17 cellular contexts compared by ENCODE assay signal in genomic region chr21:14487490-14488432, GRCh38. TPM values are rescaled to one million over a fixed set of nuclear protein-coding genes. Genes with fewer than 3 reads are reported as not detected.
A peak's percentile ranks its signal among the peaks of the same experiment; 100 is the strongest.
DNase-seq lines count a peak whose midpoint lies in the region; ATAC-seq and TF ChIP-seq lines count a peak whose summit lies in the region.
"Had no signal": no experiment of that assay in that cellular context is flagged by ENCODE, and none has a peak within 500 bp of the region (broad histone marks: within the 10 kb centered on the region; RNA-seq: fewer than 3 reads in every experiment).

No MANE protein-coding gene starts in this region.

- peaks cover 48% of the 10 kb centered on the region for H3K36me3 Mint-ChIP-seq in natural killer cell treated with Interleukin-12 subunit alpha and Interleukin-12 subunit beta and Interleukin-15 and Interleukin-18, amount 100 ng/mL, for 72 hours
- no peaks in the 10 kb centered on the region for H3K36me3 Mint-ChIP-seq in natural killer cell
- H3K36me3 Mint-ChIP-seq in T-cell = peaks cover 42% of the 10 kb centered on the region
- H3K36me3 Mint-ChIP-seq in central memory CD8-positive, alpha-beta T cell (ENCODE audit: insufficient read depth) = peaks cover 13% of the 10 kb centered on the region
- no peaks in the 10 kb centered on the region for H3K36me3 Mint-ChIP-seq in mesothelial cell of epicardium

- ATAC-seq in natural killer cell treated with Interleukin-12 subunit alpha and Interleukin-12 subunit beta and Interleukin-15 and Interleukin-18, amount 100 ng/mL, for 72 hours = peak; percentile 50 to 66
- ATAC-seq in natural killer cell (no peak), T-cell (replicated peaks in 1 of 4) (no peak), heart left ventricle (no peak)
- ATAC-seq in central memory CD8-positive, alpha-beta T cell (replicated peaks; ENCODE audit: extremely low read depth, poor library complexity, severe bottlenecking) = no peak

- H3K4me3 ChIP-seq in heart left ventricle = no peak overlapping the region
- H3K4me3 ChIP-seq: thyroid gland had no signal

- CTCF ChIA-PET in T-cell (lab: Charles Lee) = no interaction called here

- TF ChIP-seq CTCF in natural killer cell (IDR thresholded peaks at IDR 0.05) = no peak
- no peak for TF ChIP-seq CTCF in mesothelial cell of epicardium (IDR thresholded peaks at IDR 0.05; ENCODE audit: unreplicated experiment)
- no peak for TF ChIP-seq CTCF in heart left ventricle (IDR thresholded peaks at IDR 0.05)

- H3K27ac ChIP-seq in heart left ventricle = no peak overlapping the region
- H3K27ac ChIP-seq: thyroid gland had no signal

- H3K27me3 Mint-ChIP-seq in natural killer cell treated with Interleukin-12 subunit alpha and Interleukin-12 subunit beta and Interleukin-15 and Interleukin-18, amount 100 ng/mL, for 72 hours = no peaks in the 10 kb centered on the region
- H3K27me3 Mint-ChIP-seq in natural killer cell (ENCODE audit: low read depth in 2 of 2) (no peaks in the 10 kb centered on the region), T-cell (no peaks in the 10 kb centered on the region), mesothelial cell of epicardium (ENCODE audit: low read depth) (peaks cover 2% of the 10 kb centered on the region)
- no peaks in the 10 kb centered on the region for H3K27me3 Mint-ChIP-seq in central memory CD8-positive, alpha-beta T cell
- H3K27me3 Mint-ChIP-seq: IgD-negative memory B cell had no signal

- H3K4me1 Mint-ChIP-seq in natural killer cell treated with Interleukin-12 subunit alpha and Interleukin-12 subunit beta and Interleukin-15 and Interleukin-18, amount 100 ng/mL, for 72 hours (ENCODE audit: low read depth in 2 of 2) = peaks cover 43 to 62% of the 10 kb centered on the region in 2 donors
- peaks cover 6 to 7% of the 10 kb centered on the region in 2 donors for H3K4me1 Mint-ChIP-seq in natural killer cell
- peaks cover 9 to 43% (median 37%) of the 10 kb centered on the region in 3 donors for H3K4me1 Mint-ChIP-seq in T-cell
- peaks cover 15% of the 10 kb centered on the region for H3K4me1 Mint-ChIP-seq in central memory CD8-positive, alpha-beta T cell
- H3K4me1 Mint-ChIP-seq in mesothelial cell of epicardium = peaks cover 3% of the 10 kb centered on the region
- H3K4me1 Mint-ChIP-seq: H9, nephron progenitor cell had no signal

- H3K4me1 ChIP-seq in heart left ventricle = peaks cover 0 to 9% (median 0%) of the 10 kb centered on the region in 12 donors
- H3K4me1 ChIP-seq: thyroid gland had no signal

- no peaks in the 10 kb centered on the region for H3K36me3 ChIP-seq in heart left ventricle
- H3K36me3 ChIP-seq: thyroid gland had no signal

- DNase-seq in natural killer cell treated with Interleukin-12 subunit alpha and Interleukin-12 subunit beta and Interleukin-15 and Interleukin-18, amount 100 ng/mL, for 72 hours (ENCODE audit: low spot score) = no peak
- no peak for DNase-seq in natural killer cell
- no peak for DNase-seq in T-cell
- DNase-seq in central memory CD8-positive, alpha-beta T cell (ENCODE audit: low spot score in 2 of 2) = no peak
- no peak for DNase-seq in mesothelial cell of epicardium (ENCODE audit: low spot score in 2 of 2, unreplicated experiment in 2 of 2)
- no peak for DNase-seq in stimulated activated CD4-positive, alpha-beta T cell treated with anti-CD3 and anti-CD28 coated beads, Interleukin-12 subunit alpha, Interleukin-12 subunit beta, amount 100 ng/mL, for 4 hours
- no peak for DNase-seq in heart left ventricle
- no peak for DNase-seq in occipital lobe (lab: John Stamatoyannopoulos, UW)
- DNase-seq: H9, NCI-H1436, NCI-H226, nephron progenitor cell, SHP77 treated with DMSO at 0.1 percent for 48 hours, T1000, thyroid gland had no signal

- H3K9me3 Mint-ChIP-seq in natural killer cell treated with Interleukin-12 subunit alpha and Interleukin-12 subunit beta and Interleukin-15 and Interleukin-18, amount 100 ng/mL, for 72 hours = peaks cover 12% of the 10 kb centered on the region
- H3K9me3 Mint-ChIP-seq in natural killer cell = no peaks in the 10 kb centered on the region
- no peaks in the 10 kb centered on the region for H3K9me3 Mint-ChIP-seq in T-cell
- H3K9me3 Mint-ChIP-seq in central memory CD8-positive, alpha-beta T cell = no peaks in the 10 kb centered on the region
- no peaks in the 10 kb centered on the region for H3K9me3 Mint-ChIP-seq in mesothelial cell of epicardium
- H3K9me3 Mint-ChIP-seq: H9, IgD-negative memory B cell, nephron progenitor cell had no signal

- TF ChIP-seq POLR2A in heart left ventricle (IDR thresholded peaks at IDR 0.05) = no peak

- no peaks in the 10 kb centered on the region for H3K9me3 ChIP-seq in heart left ventricle
- H3K9me3 ChIP-seq: thyroid gland had no signal

- POLR2A ChIA-PET in T-cell (lab: Charles Lee) = interaction anchor here in 1 of 2 donors (0.7 kb wide), 1 partner anchor 27 kb away, joined by 4 read pairs; no protein-coding TSS in a partner anchor

- no peaks in the 10 kb centered on the region for H3K27me3 ChIP-seq in heart left ventricle
- H3K27me3 ChIP-seq: thyroid gland had no signal

- H3K4me3 Mint-ChIP-seq in natural killer cell treated with Interleukin-12 subunit alpha and Interleukin-12 subunit beta and Interleukin-15 and Interleukin-18, amount 100 ng/mL, for 72 hours = peak overlapping the region; percentile 71
- H3K4me3 Mint-ChIP-seq in natural killer cell = no peak overlapping the region
- no peak overlapping the region for H3K4me3 Mint-ChIP-seq in T-cell
- no peak overlapping the region for H3K4me3 Mint-ChIP-seq in central memory CD8-positive, alpha-beta T cell
- H3K4me3 Mint-ChIP-seq in mesothelial cell of epicardium = no peak overlapping the region
- H3K4me3 Mint-ChIP-seq: H9, IgD-negative memory B cell, nephron progenitor cell had no signal

- intact Hi-C loops in natural killer cell (cut with micrococcal nuclease) (no loop called here), heart left ventricle (cut with DNase I) (no loop called here)

- H3K27ac Mint-ChIP-seq in natural killer cell treated with Interleukin-12 subunit alpha and Interleukin-12 subunit beta and Interleukin-15 and Interleukin-18, amount 100 ng/mL, for 72 hours = peak overlapping the region; percentile 85 to 88
- H3K27ac Mint-ChIP-seq in natural killer cell (peak overlapping the region in 1 of 2 donors; percentile 8), T-cell (peak overlapping the region; percentile 54 to 59), mesothelial cell of epicardium (no peak overlapping the region)
- H3K27ac Mint-ChIP-seq in central memory CD8-positive, alpha-beta T cell (ENCODE audit: low read depth) = peak overlapping the region; percentile 57
- H3K27ac Mint-ChIP-seq: H9, nephron progenitor cell had no signal

RNA-seq across cellular contexts. Expression of gene SAMSN1, which starts 58.4 kb away (rescaled TPM):
- 100 to 1,000 TPM; 158 to 383 TPM for total RNA-seq in natural killer cell treated with Interleukin-12 subunit alpha and Interleukin-12 subunit beta and Interleukin-15 and Interleukin-18, amount 100 ng/mL, for 72 hours
- 100 to 1,000 TPM in 1 of 3 donors, 10 to 100 TPM in 2; 17.7 to 101 (median 18.2) TPM for total RNA-seq in natural killer cell
- 10 to 100 TPM; 25.3 to 64.6 (median 45.4) TPM for total RNA-seq in T-cell
- 0.27 to 0.36 TPM (median 0.29 TPM) in 3 replicates for total RNA-seq in mesothelial cell of epicardium
- total RNA-seq in heart left ventricle = 10 to 100 TPM in 1 of 9 donors, 1 to 10 TPM in 6, under 1 TPM in 2; 0.44 to 21.2 (median 1.4) TPM
- polyA plus RNA-seq in heart left ventricle = 1 to 10 TPM in 1 of 2 donors, under 1 TPM in 1; 0.88 to 2.3 TPM
- 5.8 TPM for total RNA-seq in occipital lobe
- total RNA-seq: renal cortical epithelial cell had no signal

Comparison
In these comparisons a context has a peak if more than half of its experiments do, and no peak if none do; other contexts are left out.
1. ATAC-seq: peak in natural killer cell treated with Interleukin-12 subunit alpha and Interleukin-12 subunit beta and Interleukin-15 and Interleukin-18, amount 100 ng/mL, for 72 hours (2 of 2); none in natural killer cell (0 of 3), T-cell (0 of 4), central memory CD8-positive, alpha-beta T cell (single experiment) and heart left ventricle (0 of 4).